8 cellular contexts compared by ENCODE assay signal in the genomic region with DNA sequence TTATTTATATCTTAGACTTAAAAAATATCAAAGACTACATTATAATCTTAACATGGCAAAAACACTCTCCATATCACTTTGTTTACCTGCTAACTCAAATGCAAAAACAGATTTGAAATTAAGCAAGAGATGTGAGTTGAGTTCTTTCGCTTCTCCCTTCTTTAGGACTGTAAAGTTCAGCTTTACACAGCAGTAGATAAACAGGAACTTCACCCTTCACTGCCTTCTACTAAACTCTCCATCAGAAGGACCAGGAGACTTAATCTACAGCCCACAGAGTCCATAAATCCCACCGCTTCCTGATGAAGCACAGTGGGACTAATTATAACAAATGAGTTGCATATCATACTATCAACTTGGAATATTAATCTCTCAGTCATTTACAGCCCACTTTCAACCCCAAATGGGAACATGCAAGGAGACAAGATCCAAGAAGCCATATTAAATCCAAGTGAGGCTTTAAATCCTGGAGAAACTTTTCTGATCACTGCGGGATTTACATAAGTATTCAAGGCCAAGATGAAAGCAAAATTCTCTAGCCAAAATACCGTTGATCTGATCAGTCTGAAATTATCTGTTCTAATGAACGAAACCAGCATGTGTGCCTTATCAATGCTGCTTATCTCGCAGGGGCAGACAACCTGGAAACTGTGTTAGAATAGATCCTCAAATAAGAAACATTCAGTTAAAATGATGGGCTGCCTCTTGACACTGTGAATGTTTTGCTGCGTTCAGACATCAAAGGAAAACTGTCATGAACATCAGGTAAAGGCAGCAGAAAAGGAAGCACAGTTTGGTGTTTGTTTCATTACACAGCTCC. TPM values are rescaled to one million over a fixed set of nuclear protein-coding genes. Genes with fewer than 3 reads are reported as not detected.
DNase-seq lines count a peak whose midpoint lies in the region; ATAC-seq and TF ChIP-seq lines count a peak whose summit lies in the region.

No MANE protein-coding gene starts in this region.

- DNase-seq in GM06990 (ENCODE audit: extremely low read depth, insufficient read length) (no peak), KBM-7 (peak; percentile 60), ascending aorta (ENCODE audit: low spot score in 2 of 2) (no peak), left kidney (ENCODE audit: low read depth, low spot score) (peak; percentile 17), testis (no peak)

- H3K27me3 ChIP-seq in GM06990 (replicated peaks; ENCODE audit: control insufficient read depth, insufficient read depth, low read length) = no peaks in the 10 kb centered on the region
- no peaks in the 10 kb centered on the region for H3K27me3 ChIP-seq in ascending aorta
- no peaks in the 10 kb centered on the region for H3K27me3 ChIP-seq in testis

- 14 to 15% methylated on average over 7 of the region's 7 CpGs for WGBS in testis, 2 donors

- H3K4me1 ChIP-seq in ascending aorta = peaks cover 0 to 28% of the 10 kb centered on the region in 2 donors
- H3K4me1 ChIP-seq in testis = peaks cover 24% of the 10 kb centered on the region

- TF ChIP-seq POLR2A in testis (IDR thresholded peaks at IDR 0.05) = no peak

- no peaks in the 10 kb centered on the region for H3K9me3 ChIP-seq in ascending aorta
- no peaks in the 10 kb centered on the region for H3K9me3 ChIP-seq in testis

- TF ChIP-seq CTCF in GM06990 (IDR thresholded peaks at IDR 0.05; ENCODE audit: insufficient read depth, low read length, poor library complexity, severe bottlenecking) = no peak
- no peak for TF ChIP-seq CTCF in ascending aorta (IDR thresholded peaks at IDR 0.05)
- TF ChIP-seq CTCF in testis (IDR thresholded peaks at IDR 0.05) = no peak

- H3K27ac ChIP-seq in ascending aorta (peak overlapping the region in 1 of 2 donors; percentile 97), testis (peak overlapping the region; percentile 86 to 95)

- intact Hi-C loops in ascending aorta (cut with DNase I) = loop anchor here (2.0 to 10.0 kb wide), 4 partner anchors 27 to 1311 kb away; a partner anchor contains a TSS
- intact Hi-C loops in testis (cut with DNase I; ENCODE audit: low total_unique reads) = no loop called here

- H3K4me3 ChIP-seq in GM06990 (replicated peaks; ENCODE audit: low read depth, low read length) (peak overlapping the region; percentile 91), ascending aorta (peak overlapping the region; percentile 95 to 99), testis (peak overlapping the region; percentile 80 to 93)

- in situ Hi-C loops in KBM-7 (cut with MboI; ENCODE audit: low pct_unique_long_range_greater_than_20kb, low sequenced_read_pairs) = no loop called here

- no peak for ATAC-seq in HG03039 (IDR thresholded peaks at IDR 0.05; ENCODE audit: unreplicated experiment)
- no peak for ATAC-seq in GM21825 (IDR thresholded peaks at IDR 0.05; ENCODE audit: unreplicated experiment)
- no peak for ATAC-seq in HG02840 (IDR thresholded peaks at IDR 0.05; ENCODE audit: low FRiP score, unreplicated experiment)

- H3K36me3 ChIP-seq in GM06990 (ENCODE audit: control insufficient read depth, insufficient read depth, low read length) = no peaks in the 10 kb centered on the region
- H3K36me3 ChIP-seq in ascending aorta = no peaks in the 10 kb centered on the region
- H3K36me3 ChIP-seq in testis (ENCODE audit: low read depth, missing control alignments) = no peaks in the 10 kb centered on the region

RNA-seq across cellular contexts. Expression of a gene that starts 1.6 kb away (rescaled TPM):
- total RNA-seq in ascending aorta (112 TPM), testis (100 to 1,000 TPM; 287 to 337 TPM)
- 258 TPM for polyA plus RNA-seq in testis (ENCODE audit: insufficient read depth, low read depth, low replicate concordance)

RNA-seq across cellular contexts. Expression of a gene that starts 27.3 kb away (rescaled TPM):
- 5.3 TPM for total RNA-seq in ascending aorta
- 10 to 100 TPM; 67.7 to 75.3 TPM for total RNA-seq in testis
- 224 TPM for polyA plus RNA-seq in testis (ENCODE audit: insufficient read depth, low read depth, low replicate concordance)

RNA-seq across cellular contexts. Expression of a gene that starts 27.6 kb away (rescaled TPM):
- total RNA-seq in ascending aorta = 21.9 TPM
- total RNA-seq in testis = 10 to 100 TPM; 26.7 to 34.5 TPM
- 38.2 TPM for polyA plus RNA-seq in testis (ENCODE audit: insufficient read depth, low read depth, low replicate concordance)

Comparison
In these comparisons a context has a peak if more than half of its experiments do, and no peak if none do; other contexts are left out.
1. DNase-seq: peak in KBM-7 (single experiment) and left kidney (single experiment); none in GM06990 (single experiment), ascending aorta (0 of 2) and testis (single experiment).
2. RNA of a gene that starts 27.3 kb away (total RNA-seq): 67.7 to 75.3 TPM in testis; 5.3 TPM in ascending aorta (single experiment); every median in the first group is over 10 times any median in the second.
3. Peak in every context shown above with its lines, with median percentiles within 50 percentile points of each other: H3K4me3 ChIP-seq.